ENCODE assay signal across 8 cellular contexts in the genomic region with DNA sequence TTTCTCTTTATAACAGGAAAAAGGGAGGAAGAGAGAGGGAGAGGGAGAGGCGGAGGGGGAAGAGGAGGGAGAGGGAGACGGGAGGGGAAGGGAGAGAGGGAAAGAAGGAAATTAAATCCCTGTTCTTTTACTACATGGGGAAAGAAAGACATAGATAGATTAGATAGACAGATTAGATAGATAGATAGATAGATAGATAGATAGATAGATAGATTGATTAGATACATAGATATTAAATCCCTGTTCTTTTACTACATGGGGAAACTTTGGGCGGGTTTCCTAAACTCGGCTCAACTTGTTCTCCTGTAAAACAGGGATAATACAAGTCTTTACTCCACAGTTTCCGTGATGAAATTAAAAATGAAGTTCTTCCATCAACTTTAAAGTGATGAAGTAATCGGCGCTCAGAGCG. TPM values are rescaled to one million over a fixed set of nuclear protein-coding genes. Genes with fewer than 3 reads are reported as not detected.
A peak's percentile ranks its signal among the peaks of the same experiment; 100 is the strongest.
DNase-seq lines count a peak whose midpoint lies in the region; ATAC-seq and TF ChIP-seq lines count a peak whose summit lies in the region.

No MANE protein-coding gene starts in this region.

- H3K36me3 Mint-ChIP-seq in T-cell = peaks cover 15% of the 10 kb centered on the region

- ATAC-seq in T-cell (replicated peaks in 1 of 4) (no peak), GM21576 (IDR thresholded peaks at IDR 0.05; ENCODE audit: unreplicated experiment) (no peak)

- POLR2A ChIA-PET in T-cell (lab: Charles Lee) = interaction anchor here (0.6 to 1.7 kb wide), 4 partner anchors 59 to 981 kb away, joined by 3 to 10 read pairs (median 6); partner anchors contain the start of genes GLG1 (in 1 of the 2), KARS1 (in 1 of the 2), TERF2IP (in 1 of the 2) and WDR59 (in 1 of the 2)

- no peaks in the 10 kb centered on the region for H3K27me3 Mint-ChIP-seq in T-cell

- H3K9me3 Mint-ChIP-seq in T-cell = no peaks in the 10 kb centered on the region

- CTCF ChIA-PET in T-cell (lab: Charles Lee) = interaction anchor here (0.6 to 1.6 kb wide), 4 partner anchors 10 to 38 kb away, joined by 3 to 7 read pairs (median 6); no protein-coding TSS in a partner anchor

- H3K4me1 Mint-ChIP-seq in T-cell = peaks cover 41 to 52% (median 49%) of the 10 kb centered on the region in 3 donors

- DNase-seq in GM12865 (ENCODE audit: low read depth) = no peak
- no peak for DNase-seq in T-cell
- DNase-seq in foreskin fibroblast = no peak
- DNase-seq in retinal pigment epithelial cell (ENCODE audit: low read depth) = no peak
- no peak for DNase-seq in retina
- DNase-seq in NCI-H2227 (lab: John Stamatoyannopoulos, UW; ENCODE audit: unreplicated experiment) = no peak
- no peak for DNase-seq in stimulated activated CD4-positive, alpha-beta T cell treated with anti-CD3 and anti-CD28 coated beads, Interleukin-2, amount 100 ng/mL, for 48 hours

- no peak for TF ChIP-seq CTCF in GM12865 (IDR thresholded peaks at IDR 0.05; ENCODE audit: insufficient read depth, low read depth, low read length, missing control alignments)
- TF ChIP-seq CTCF in foreskin fibroblast (IDR thresholded peaks at IDR 0.05; ENCODE audit: low read depth, low read length) = no peak
- no peak for TF ChIP-seq CTCF in retinal pigment epithelial cell (conservative IDR thresholded peaks at IDR 0.05; ENCODE audit: low read depth, low read length)

- no peak overlapping the region for H3K27ac Mint-ChIP-seq in T-cell

- peak overlapping the region; percentile 96 for H3K4me3 ChIP-seq in GM12865 (ENCODE audit: low read depth, low read length)
- peak overlapping the region; percentile 94 to 99 for H3K4me3 ChIP-seq in foreskin fibroblast (ENCODE audit: low read depth in 1 of 2, low read length in 2 of 2)
- H3K4me3 ChIP-seq in retinal pigment epithelial cell (ENCODE audit: low read length) = peak overlapping the region; percentile 91

- peak overlapping the region; percentile 94 to 96 (median 94) for H3K4me3 Mint-ChIP-seq in T-cell

RNA-seq across cellular contexts. Expression of gene RFWD3, which starts 0.7 kb away (rescaled TPM):
- 10 to 100 TPM; 42.6 to 52.0 (median 49.0) TPM for total RNA-seq in T-cell

RNA-seq across cellular contexts. Expression of gene MLKL, which starts 34.6 kb away (rescaled TPM):
- 10 to 100 TPM; 27.4 to 40.7 (median 33.4) TPM for total RNA-seq in T-cell

RNA-seq across cellular contexts. Expression of gene GLG1, which starts 59.1 kb away (rescaled TPM):
- 100 to 1,000 TPM; 159 to 216 (median 167) TPM for total RNA-seq in T-cell
